15 cellular contexts compared by ENCODE assay signal in the genomic region with DNA sequence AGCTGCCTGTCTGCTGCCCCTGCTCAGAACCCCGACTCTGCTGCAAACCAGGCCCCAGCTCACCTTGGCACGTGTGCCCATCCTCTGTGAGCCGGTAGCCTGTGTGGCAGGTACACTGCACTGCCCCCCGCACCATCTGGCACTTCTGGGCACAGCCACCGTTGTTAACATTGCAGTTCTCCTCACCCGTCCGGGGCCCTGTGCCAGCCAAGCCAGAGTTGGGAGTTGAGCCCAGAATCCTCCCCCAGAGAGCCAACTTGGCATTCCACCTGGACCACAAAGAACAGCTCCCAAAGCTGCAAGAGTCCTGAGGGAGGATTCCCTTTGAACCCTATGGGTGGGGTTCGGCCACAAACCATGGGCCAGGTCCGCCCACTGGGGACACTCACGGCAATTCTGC. TPM values are rescaled to one million over a fixed set of nuclear protein-coding genes. Genes with fewer than 3 reads are reported as not detected.
DNase-seq lines count a peak whose midpoint lies in the region; TF ChIP-seq lines count a peak whose summit lies in the region.
"Had no signal": no experiment of that assay in that cellular context is flagged by ENCODE, and none has a peak within 500 bp of the region (broad histone marks: within the 10 kb centered on the region; RNA-seq: fewer than 3 reads in every experiment).

No MANE protein-coding gene starts in this region.

- H3K27me3 Mint-ChIP-seq in MCF 10A (ENCODE audit: insufficient read depth, unreplicated experiment) (no peaks in the 10 kb centered on the region), endodermal cell (ENCODE audit: insufficient read depth) (no peaks in the 10 kb centered on the region)
- H3K27me3 Mint-ChIP-seq: activated CD4-positive, alpha-beta memory T cell treated with anti-CD3 and anti-CD28 coated beads for 36 hours had no signal

- in situ Hi-C loops in mammary epithelial cell (cut with MboI; ENCODE audit: low sequenced_read_pairs in 2 of 2), result no loop called here

- H3K27ac ChIP-seq in mammary epithelial cell (ENCODE audit: insufficient read depth, low read depth, low read length) (no peak overlapping the region), endodermal cell (ENCODE audit: low read depth, low read length) (no peak overlapping the region), ascending aorta (no peak overlapping the region)

- TF ChIP-seq CTCF in MCF 10A (IDR thresholded peaks at IDR 0.05; ENCODE audit: unreplicated experiment) (no peak), mammary epithelial cell (conservative IDR thresholded peaks at IDR 0.05 in 1 of 2, IDR thresholded peaks at IDR 0.05 in 1 of 2; ENCODE audit: extremely low read depth in 1 of 2, insufficient read depth in 1 of 2, low read depth in 1 of 2, low read length in 2 of 2) (no peak), endodermal cell (conservative IDR thresholded peaks at IDR 0.05) (no peak), BE2C (IDR thresholded peaks at IDR 0.05; ENCODE audit: low read depth, low read length) (no peak), ascending aorta (IDR thresholded peaks at IDR 0.05) (no peak)

- intact Hi-C loops in MCF 10A (cut with micrococcal nuclease), result no loop called here
- intact Hi-C loops in mammary epithelial cell (cut with micrococcal nuclease), result no loop called here
- intact Hi-C loops in ascending aorta (cut with DNase I), result no loop called here

- H3K27ac Mint-ChIP-seq in MCF 10A (ENCODE audit: low read depth, unreplicated experiment), result no peak overlapping the region
- no peak overlapping the region for H3K27ac Mint-ChIP-seq in endodermal cell
- H3K27ac Mint-ChIP-seq: activated CD4-positive, alpha-beta memory T cell treated with anti-CD3 and anti-CD28 coated beads for 36 hours; activated naive CD4-positive, alpha-beta T cell treated with anti-CD3 and anti-CD28 coated beads, Interleukin-2, amount 10 ng/mL, durations not matched to agents 7 days and 5 days; effector memory CD8-positive, alpha-beta T cell; naive thymus-derived CD4-positive, alpha-beta T cell; T-helper 2 cell treated with Interferon-gamma antibody and Interleukin-4, amounts not matched to agents 5 μg/mL and 100 μg/mL, for 36 hours had no signal

- 43% methylated on average over 5 of the region's 10 CpGs for WGBS in mammary epithelial cell (ENCODE audit: low coverage, missing lambda C conversion rate)
- 94 to 97% methylated on average over 8 to 10 of the region's 10 CpGs for WGBS in endodermal cell (ENCODE audit: insufficient coverage in 1 of 2, insufficient read length in 1 of 2), 2 experiments

- BruUV-seq in MCF 10A (replicated peaks; lab: Mats Ljungman, UMichigan), result no TSS peak
- BruUV-seq in mammary epithelial cell (replicated peaks; lab: Mats Ljungman, UMichigan), result no TSS peak

- H3K36me3 Mint-ChIP-seq in MCF 10A (ENCODE audit: insufficient read depth, unreplicated experiment) (no peaks in the 10 kb centered on the region), endodermal cell (ENCODE audit: low read depth) (peaks cover 27% of the 10 kb centered on the region)
- H3K36me3 Mint-ChIP-seq: activated CD4-positive, alpha-beta memory T cell treated with anti-CD3 and anti-CD28 coated beads for 36 hours; activated naive CD4-positive, alpha-beta T cell treated with anti-CD3 and anti-CD28 coated beads, Interleukin-2, amount 10 ng/mL, durations not matched to agents 7 days and 5 days; naive thymus-derived CD4-positive, alpha-beta T cell had no signal

- H2AFZ ChIP-seq in mammary epithelial cell (ENCODE audit: low read depth, low read length), result no peak overlapping the region

- no peaks in the 10 kb centered on the region for H3K4me1 ChIP-seq in mammary epithelial cell (ENCODE audit: insufficient read depth, low read length)
- H3K4me1 ChIP-seq in endodermal cell (ENCODE audit: control insufficient read depth, insufficient read depth, low read length), result no peaks in the 10 kb centered on the region
- H3K4me1 ChIP-seq in BE2C, result no peaks in the 10 kb centered on the region
- peaks cover 0 to 2% of the 10 kb centered on the region in 2 donors for H3K4me1 ChIP-seq in ascending aorta

- POLR2A ChIA-PET in MCF 10A (lab: Yijun Ruan, JAX), result interaction anchor here (1.3 to 1.7 kb wide), 2 partner anchors 18 to 257 kb away, joined by 3 to 4 read pairs; no protein-coding TSS in a partner anchor

- peaks cover 8% of the 10 kb centered on the region for H3K4me1 Mint-ChIP-seq in MCF 10A (ENCODE audit: insufficient read depth, unreplicated experiment)
- H3K4me1 Mint-ChIP-seq in endodermal cell, result no peaks in the 10 kb centered on the region
- H3K4me1 Mint-ChIP-seq: activated naive CD4-positive, alpha-beta T cell treated with anti-CD3 and anti-CD28 coated beads, Interleukin-2, amount 10 ng/mL, durations not matched to agents 7 days and 5 days; naive thymus-derived CD4-positive, alpha-beta T cell had no signal

- no peaks in the 10 kb centered on the region for H3K79me2 ChIP-seq in mammary epithelial cell (ENCODE audit: insufficient read depth, low read length)

- H3K9me3 Mint-ChIP-seq in MCF 10A (ENCODE audit: unreplicated experiment) (no peaks in the 10 kb centered on the region), endodermal cell (peaks cover 7% of the 10 kb centered on the region)
- H3K9me3 Mint-ChIP-seq: activated CD4-positive, alpha-beta memory T cell treated with anti-CD3 and anti-CD28 coated beads for 36 hours; activated naive CD4-positive, alpha-beta T cell treated with anti-CD3 and anti-CD28 coated beads, Interleukin-2, amount 10 ng/mL, durations not matched to agents 7 days and 5 days; effector memory CD8-positive, alpha-beta T cell; naive thymus-derived CD4-positive, alpha-beta T cell; T-helper 2 cell treated with Interferon-gamma antibody and Interleukin-4, amounts not matched to agents 5 μg/mL and 100 μg/mL, for 36 hours had no signal

- H3K4me3 ChIP-seq in mammary epithelial cell (replicated peaks in 1 of 3; ENCODE audit: insufficient read depth in 1 of 3, low read depth in 2 of 3, low read length in 3 of 3) (no peak overlapping the region), endodermal cell (ENCODE audit: low read length) (no peak overlapping the region), BE2C (ENCODE audit: low read depth, low read length) (no peak overlapping the region), ascending aorta (no peak overlapping the region)

- H3K9me3 ChIP-seq in mammary epithelial cell (replicated peaks; ENCODE audit: insufficient read depth, low read length), result no peaks in the 10 kb centered on the region
- H3K9me3 ChIP-seq in endodermal cell (ENCODE audit: control insufficient read depth, low read length), result no peaks in the 10 kb centered on the region
- H3K9me3 ChIP-seq in BE2C, result no peaks in the 10 kb centered on the region
- no peaks in the 10 kb centered on the region for H3K9me3 ChIP-seq in ascending aorta

- H4K20me1 ChIP-seq in mammary epithelial cell (ENCODE audit: insufficient read depth, low read length), result no peaks in the 10 kb centered on the region

- H3K9ac ChIP-seq in mammary epithelial cell (ENCODE audit: insufficient read depth, low read length), result no peak overlapping the region
- no peak overlapping the region for H3K9ac ChIP-seq in endodermal cell (ENCODE audit: extremely low read depth, low read length, poor library complexity, severe bottlenecking)

- CTCF ChIA-PET in MCF 10A (lab: Yijun Ruan, JAX) (interaction anchor here (0.6 to 7.4 kb wide), 6 partner anchors 21 to 262 kb away, joined by 3 to 99 read pairs (median 4); no protein-coding TSS in a partner anchor), mammary epithelial cell (lab: Charles Lee; ENCODE audit: low non-redundant PET) (no interaction called here)

- H3K4me3 Mint-ChIP-seq in MCF 10A (ENCODE audit: unreplicated experiment) (no peak overlapping the region), endodermal cell (no peak overlapping the region)
- H3K4me3 Mint-ChIP-seq: activated CD4-positive, alpha-beta memory T cell treated with anti-CD3 and anti-CD28 coated beads for 36 hours; activated naive CD4-positive, alpha-beta T cell treated with anti-CD3 and anti-CD28 coated beads, Interleukin-2, amount 10 ng/mL, durations not matched to agents 7 days and 5 days; effector memory CD8-positive, alpha-beta T cell; naive thymus-derived CD4-positive, alpha-beta T cell; T-helper 2 cell treated with Interferon-gamma antibody and Interleukin-4, amounts not matched to agents 5 μg/mL and 100 μg/mL, for 36 hours had no signal

- dilution Hi-C loops in mammary epithelial cell (cut with HindIII; ENCODE audit: low sequenced_read_pairs), result no loop called here

- H3K4me2 ChIP-seq in mammary epithelial cell (ENCODE audit: insufficient read depth, low read depth, low read length), result no peak overlapping the region

- H3K27me3 ChIP-seq in mammary epithelial cell (ENCODE audit: insufficient read depth, low read length), result no peaks in the 10 kb centered on the region
- H3K27me3 ChIP-seq in endodermal cell (ENCODE audit: control insufficient read depth, insufficient read depth, low read length, poor library complexity, severe bottlenecking), result no peaks in the 10 kb centered on the region
- H3K27me3 ChIP-seq in BE2C, result no peaks in the 10 kb centered on the region
- H3K27me3 ChIP-seq in ascending aorta, result no peaks in the 10 kb centered on the region

- DNase-seq in MCF 10A (ENCODE audit: unreplicated experiment) (peak; percentile 77), mammary epithelial cell (no peak), endodermal cell (peak; percentile 16), myocyte (ENCODE audit: low read depth) (peak; percentile 85), BE2C (no peak), ascending aorta (ENCODE audit: low spot score in 2 of 2) (no peak), NCI-H345 (lab: John Stamatoyannopoulos, UW) (no peak), DMS114 treated with DMSO at 0.1 percent for 48 hours (lab: John Stamatoyannopoulos, UW; ENCODE audit: unreplicated experiment) (no peak)
- DNase-seq: activated CD4-positive, alpha-beta memory T cell treated with anti-CD3 and anti-CD28 coated beads for 36 hours; activated naive CD4-positive, alpha-beta T cell treated with anti-CD3 and anti-CD28 coated beads, Interleukin-2, amount 10 ng/mL, durations not matched to agents 7 days and 5 days; DMS53; effector memory CD8-positive, alpha-beta T cell; Kasumi-1; naive thymus-derived CD4-positive, alpha-beta T cell had no signal

- no peaks in the 10 kb centered on the region for H3K36me3 ChIP-seq in mammary epithelial cell (ENCODE audit: insufficient read depth, low read length)
- peaks cover 6% of the 10 kb centered on the region for H3K36me3 ChIP-seq in endodermal cell (ENCODE audit: control insufficient read depth, insufficient read depth, low read length)
- H3K36me3 ChIP-seq in BE2C, result no peaks in the 10 kb centered on the region
- H3K36me3 ChIP-seq in ascending aorta, result no peaks in the 10 kb centered on the region

RNA-seq across cellular contexts. Expression of gene LRP4, which starts 22.5 kb away (rescaled TPM):
- total RNA-seq in MCF 10A (2022) (0.88 and 1.0 TPM in 2 replicates), mammary epithelial cell (1 to 10 TPM; 2.7 to 5.7 TPM), endodermal cell (10 to 100 TPM; 12.6 to 13.6 TPM), myocyte (7.6 and 9.6 TPM in 2 replicates), ascending aorta (4.9 TPM)
- polyA plus RNA-seq in mammary epithelial cell, result 3.8 TPM
- polyA minus RNA-seq in mammary epithelial cell, result 7.0 TPM
- 73.5 TPM for polyA plus RNA-seq in endodermal cell (2013, experiment 1 of 2)
- 68.7 TPM for polyA plus RNA-seq in endodermal cell (2013, experiment 2 of 2)
- 15.0 TPM for polyA plus RNA-seq in myocyte (2012)
- polyA plus RNA-seq in BE2C (2012; ENCODE audit: insufficient read depth, insufficient read length, low read depth), result 1.1 TPM
- total RNA-seq: naive thymus-derived CD4-positive, alpha-beta T cell had no signal
- polyA plus RNA-seq: naive thymus-derived CD4-positive, alpha-beta T cell had no signal

RNA-seq across cellular contexts. Expression of gene CSTPP1, which starts 40.7 kb away (rescaled TPM):
- total RNA-seq in MCF 10A (2022) (19.2 and 22.0 TPM in 2 replicates), mammary epithelial cell (10 to 100 TPM; 25.7 to 35.0 TPM), endodermal cell (10 to 100 TPM; 46.7 to 57.6 TPM), myocyte (20.2 and 22.0 TPM in 2 replicates), ascending aorta (16.6 TPM)
- polyA plus RNA-seq in mammary epithelial cell, result 31.6 TPM
- 25.9 TPM for polyA minus RNA-seq in mammary epithelial cell
- 77.8 TPM for polyA plus RNA-seq in endodermal cell (2013, experiment 1 of 2)
- 71.3 TPM for polyA plus RNA-seq in endodermal cell (2013, experiment 2 of 2)
- polyA plus RNA-seq in myocyte (2012), result 38.9 TPM
- polyA plus RNA-seq in BE2C (2012; ENCODE audit: insufficient read depth, insufficient read length, low read depth), result 27.3 TPM

RNA-seq across cellular contexts. Expression of gene CKAP5, which starts 49.7 kb away (rescaled TPM):
- total RNA-seq in MCF 10A (2022) (170 and 193 TPM in 2 replicates), mammary epithelial cell (100 to 1,000 TPM in 1 of 2 donors, 10 to 100 TPM in 1; 60.3 to 128 TPM), endodermal cell (100 to 1,000 TPM; 162 to 211 TPM), myocyte (63.8 and 68.0 TPM in 2 replicates), ascending aorta (13.5 TPM)
- 60.0 TPM for polyA plus RNA-seq in mammary epithelial cell
- 110 TPM for polyA minus RNA-seq in mammary epithelial cell
- 160 TPM for polyA plus RNA-seq in endodermal cell (2013, experiment 1 of 2)
- polyA plus RNA-seq in endodermal cell (2013, experiment 2 of 2), result 156 TPM
- polyA plus RNA-seq in myocyte (2012), result 26.2 TPM
- 49.9 TPM for polyA plus RNA-seq in BE2C (2012; ENCODE audit: insufficient read depth, insufficient read length, low read depth)

Comparison
In these comparisons a context has a peak if more than half of its experiments do, and no peak if none do; other contexts are left out.
1. DNase-seq: peak in MCF 10A (single experiment), endodermal cell (single experiment) and myocyte (single experiment); none in mammary epithelial cell (single experiment), BE2C (single experiment), ascending aorta (0 of 2), NCI-H345 (single experiment) and DMS114 treated with DMSO at 0.1 percent for 48 hours (single experiment).